8 cellular contexts compared by ENCODE assay signal in the genomic region with DNA sequence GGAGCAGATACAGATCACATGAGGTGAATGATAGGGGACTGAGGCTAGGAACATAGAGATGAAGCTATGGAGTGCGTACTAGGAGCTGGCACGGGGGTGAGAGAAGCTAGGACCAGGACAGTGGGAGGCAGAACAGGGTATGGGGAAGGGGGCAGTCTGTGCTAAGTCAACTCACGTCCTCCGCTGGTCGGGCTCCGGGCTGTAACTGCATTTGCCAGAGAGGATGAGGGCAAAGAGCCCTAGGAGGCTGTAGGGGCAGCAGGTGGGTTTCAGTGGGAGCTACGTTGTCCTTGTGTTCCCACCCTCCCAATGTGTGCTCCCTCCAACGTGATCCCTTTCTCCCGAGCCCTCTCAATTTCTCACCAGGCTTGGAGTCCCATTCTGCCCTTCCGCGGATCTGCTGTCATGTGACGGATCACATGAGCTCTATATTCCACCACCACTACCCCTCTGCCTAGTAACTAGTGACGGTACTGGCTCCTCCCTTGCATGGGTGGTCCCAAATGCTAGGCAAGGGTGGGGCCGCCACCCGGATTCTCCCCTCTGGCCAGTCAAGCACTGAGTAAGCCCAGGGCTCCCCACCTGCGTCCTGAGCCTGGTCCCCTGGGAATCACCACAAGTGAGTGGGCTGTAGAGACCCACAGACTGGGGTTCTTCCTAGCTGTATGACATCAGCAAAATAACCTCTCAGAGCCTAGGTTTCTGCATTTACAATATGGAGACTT.
DNase-seq lines count a peak whose midpoint lies in the region; ATAC-seq lines count a peak whose summit lies in the region.

A gene (minus strand): TSS at position 402 of the 725 bp plus-strand sequence. CDS start 22 bp downstream, at position 380.

- DNase-seq in AG20443 (ENCODE audit: low spot score) (peak; percentile 98), NCI-H446 (lab: John Stamatoyannopoulos, UW) (peak; percentile 95 to 96), cerebellar cortex (ENCODE audit: low spot score) (peak; percentile 99), islet precursor cell (peak; percentile 96)
- peak; percentile 84 for DNase-seq in activated CD4-positive, CD25-positive, alpha-beta regulatory T cell treated with anti-CD3 and anti-CD28 coated beads, Interleukin-2, amount 50 U/mL, for 16 hours (ENCODE audit: low read depth, low spot score)
- peak; percentile 73 to 89 (median 77) for DNase-seq in stimulated activated CD4-positive, alpha-beta T cell treated with anti-CD3 and anti-CD28 coated beads, Interleukin-12 subunit alpha, Interleukin-12 subunit beta, amount 100 ng/mL, for 48 hours (ENCODE audit: low read depth in 2 of 3, low spot score in 1 of 3)

- ATAC-seq in GM19043 (IDR thresholded peaks at IDR 0.05; ENCODE audit: low read depth, unreplicated experiment) (peak; percentile 99), HG03354 (IDR thresholded peaks at IDR 0.05; ENCODE audit: poor library complexity, severe bottlenecking, unreplicated experiment) (peak; percentile 99)

Comparison
In these comparisons a context has a peak if more than half of its experiments do, and no peak if none do; other contexts are left out.
1. Peak in every context shown above with its lines: DNase-seq and ATAC-seq.